In the genomic region with DNA sequence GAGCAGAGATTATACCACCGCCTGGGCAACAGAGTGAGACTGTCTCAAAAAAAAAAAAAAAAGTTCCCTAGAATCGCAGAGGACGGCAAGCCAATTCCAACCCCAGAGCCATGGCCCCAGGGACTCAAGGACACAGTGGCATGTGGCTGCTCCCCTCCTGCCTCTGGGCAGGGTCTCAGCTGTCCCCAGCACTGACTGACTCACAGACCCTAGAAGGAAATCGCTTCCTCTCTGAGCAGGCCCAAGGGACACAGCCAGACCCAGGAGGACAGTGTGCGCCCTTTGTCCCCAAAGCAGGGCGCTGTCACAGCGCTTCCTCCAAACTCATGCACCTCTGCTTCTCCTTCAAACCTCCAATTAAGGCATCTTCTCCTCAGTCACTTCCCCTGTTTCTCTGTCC, we compare ENCODE assay signal across 15 cellular contexts. TPM values are rescaled to one million over a fixed set of nuclear protein-coding genes. Genes with fewer than 3 reads are reported as not detected.
DNase-seq lines count a peak whose midpoint lies in the region; ATAC-seq and TF ChIP-seq lines count a peak whose summit lies in the region.
"Had no signal": no experiment of that assay in that cellular context is flagged by ENCODE, and none has a peak within 500 bp of the region (broad histone marks: within the 10 kb centered on the region; RNA-seq: fewer than 3 reads in every experiment).

No MANE protein-coding gene starts in this region.

- no peak overlapping the region for H3K9ac ChIP-seq in PC-3 (ENCODE audit: low read length)

- H3K27ac ChIP-seq in PC-3 (ENCODE audit: low read length) (no peak overlapping the region), suprapubic skin (peak overlapping the region; percentile 88)

- TF ChIP-seq CTCF in PC-3 (conservative IDR thresholded peaks at IDR 0.05; ENCODE audit: low read depth, low read length): no peak
- TF ChIP-seq CTCF in mesothelial cell of epicardium (IDR thresholded peaks at IDR 0.05; ENCODE audit: unreplicated experiment): no peak
- no peak for TF ChIP-seq CTCF in suprapubic skin (IDR thresholded peaks at IDR 0.05)

- H3K9me3 ChIP-seq in PC-3 (ENCODE audit: low read length) (no peaks in the 10 kb centered on the region), suprapubic skin (no peaks in the 10 kb centered on the region)

- BruUV-seq in PC-3 (replicated peaks; lab: Mats Ljungman, UMichigan): no TSS peak

- WGBS in suprapubic skin: 87% methylated on average over 7 of the region's 7 CpGs

- intact Hi-C loops in PC-3 (cut with micrococcal nuclease): no loop called here

- POLR2A ChIA-PET in PC-3 (lab: Charles Lee; ENCODE audit: unreplicated experiment): no interaction called here

- no peaks in the 10 kb centered on the region for H3K9me2 ChIP-seq in PC-3 (replicated peaks; ENCODE audit: low read length)

- CTCF ChIA-PET in PC-3 (lab: Charles Lee): no interaction called here

- H3K27me3 Mint-ChIP-seq in central memory CD8-positive, alpha-beta T cell: peaks cover 17% of the 10 kb centered on the region
- no peaks in the 10 kb centered on the region for H3K27me3 Mint-ChIP-seq in mesothelial cell of epicardium (ENCODE audit: low read depth)

- no peaks in the 10 kb centered on the region for H3F3A ChIP-seq in PC-3 (ENCODE audit: low read length, unreplicated experiment)

- H3K36me3 ChIP-seq in PC-3 (ENCODE audit: low read depth, low read length): peaks cover 10% of the 10 kb centered on the region; the same call in 1 of the 2 replicates
- H3K36me3 ChIP-seq in suprapubic skin: no peaks in the 10 kb centered on the region

- H3K4me3 Mint-ChIP-seq in central memory CD8-positive, alpha-beta T cell: peak overlapping the region; percentile 5
- H3K4me3 Mint-ChIP-seq in mesothelial cell of epicardium: peak overlapping the region; percentile 76

- no peak overlapping the region for H3K27ac Mint-ChIP-seq in central memory CD8-positive, alpha-beta T cell (ENCODE audit: low read depth)
- no peak overlapping the region for H3K27ac Mint-ChIP-seq in mesothelial cell of epicardium
- H3K27ac Mint-ChIP-seq: activated CD8-positive, alpha-beta T cell treated with anti-CD3 and anti-CD28 coated beads for 36 hours; CD4-positive, alpha-beta memory T cell had no signal

- H3K4me3 ChIP-seq in PC-3 (ENCODE audit: low read length) (peak overlapping the region; percentile 90; the same call in 1 of the 2 replicates), suprapubic skin (no peak overlapping the region)

- no peak for TF ChIP-seq POLR2A in suprapubic skin (IDR thresholded peaks at IDR 0.05)

- H4K20me1 ChIP-seq in PC-3 (ENCODE audit: low read length): no peaks in the 10 kb centered on the region

- no peaks in the 10 kb centered on the region for H3K9me3 Mint-ChIP-seq in central memory CD8-positive, alpha-beta T cell
- H3K9me3 Mint-ChIP-seq in mesothelial cell of epicardium: no peaks in the 10 kb centered on the region
- H3K9me3 Mint-ChIP-seq: activated CD8-positive, alpha-beta T cell treated with anti-CD3 and anti-CD28 coated beads for 36 hours; CD4-positive, alpha-beta memory T cell had no signal

- no peaks in the 10 kb centered on the region for H3K27me3 ChIP-seq in PC-3 (ENCODE audit: low read length)
- H3K27me3 ChIP-seq in suprapubic skin: no peaks in the 10 kb centered on the region

- peaks cover 4% of the 10 kb centered on the region for H3K36me3 Mint-ChIP-seq in central memory CD8-positive, alpha-beta T cell (ENCODE audit: insufficient read depth)
- peaks cover 4% of the 10 kb centered on the region for H3K36me3 Mint-ChIP-seq in mesothelial cell of epicardium
- H3K36me3 Mint-ChIP-seq: CD4-positive, alpha-beta memory T cell had no signal

- no peak overlapping the region for H2AFZ ChIP-seq in PC-3 (ENCODE audit: low read length)

- DNase-seq in PC-3: no peak
- DNase-seq in central memory CD8-positive, alpha-beta T cell (ENCODE audit: low spot score in 2 of 2): no peak
- DNase-seq in mesothelial cell of epicardium (ENCODE audit: low spot score in 2 of 2, unreplicated experiment in 2 of 2): no peak
- no peak for DNase-seq in suprapubic skin (ENCODE audit: low spot score in 2 of 2)
- DNase-seq in NCI-H510A (lab: John Stamatoyannopoulos, UW): no peak
- no peak for DNase-seq in stimulated activated naive CD8-positive, alpha-beta T cell treated with anti-CD3 and anti-CD28 coated beads, Interleukin-15, Interleukin-2, amounts not matched to agents 100 U/mL and 50 U/mL, for 24 hours
- DNase-seq: activated CD8-positive, alpha-beta T cell treated with anti-CD3 and anti-CD28 coated beads for 36 hours; activated effector memory CD4-positive, alpha-beta T cell treated with anti-CD3 and anti-CD28 coated beads, Interleukin-2, amount 50 U/mL, for 16 hours; CD4-positive, alpha-beta memory T cell; GDM1; NCI-H1694; SHP77; stimulated activated naive CD4-positive, alpha-beta T cell treated with Interleukin-2 at 50 U/mL for 16 hours; T1000 had no signal

- H3K4me1 Mint-ChIP-seq in central memory CD8-positive, alpha-beta T cell: peaks cover 6% of the 10 kb centered on the region
- H3K4me1 Mint-ChIP-seq in mesothelial cell of epicardium: peaks cover 26% of the 10 kb centered on the region

- peaks cover 13% of the 10 kb centered on the region for H3K4me1 ChIP-seq in PC-3 (ENCODE audit: insufficient read depth, low read length)
- peaks cover 44% of the 10 kb centered on the region for H3K4me1 ChIP-seq in suprapubic skin

- ATAC-seq in PC-3 (no peak), HG03045 (IDR thresholded peaks at IDR 0.05; ENCODE audit: unreplicated experiment) (no peak)
- no peak for ATAC-seq in central memory CD8-positive, alpha-beta T cell (replicated peaks; ENCODE audit: extremely low read depth, poor library complexity, severe bottlenecking)
- no peak for ATAC-seq in stimulated activated naive CD8-positive, alpha-beta T cell treated with anti-CD3 and anti-CD28 coated beads, Interleukin-15, Interleukin-2, amounts not matched to agents 100 U/mL and 50 U/mL, for 24 hours
- ATAC-seq: activated CD8-positive, alpha-beta T cell treated with anti-CD3 and anti-CD28 coated beads for 36 hours had no signal

- peaks cover 46% of the 10 kb centered on the region for H3K79me2 ChIP-seq in PC-3 (ENCODE audit: low read length)

- TF ChIP-seq EP300 in suprapubic skin (IDR thresholded peaks at IDR 0.05): no peak

- peak overlapping the region; percentile 92 for H3K4me2 ChIP-seq in PC-3 (ENCODE audit: low read length)

RNA-seq across cellular contexts. Expression of a gene that starts 2.3 kb away (rescaled TPM):
- total RNA-seq in PC-3 (2014; rRNA removed) (83.9 and 129 TPM in 2 replicates), mesothelial cell of epicardium (61.1 to 68.2 TPM (median 64.1 TPM) in 3 replicates), suprapubic skin (10 to 100 TPM; 42.5 to 59.3 (median 53.5) TPM)

RNA-seq across cellular contexts. Expression of a gene that starts 7.3 kb away (rescaled TPM):
- total RNA-seq in PC-3 (2014; rRNA removed) (97.5 and 125 TPM in 2 replicates), mesothelial cell of epicardium (101 to 111 TPM (median 105 TPM) in 3 replicates), suprapubic skin (100 to 1,000 TPM; 178 to 248 (median 201) TPM)

RNA-seq across cellular contexts. Expression of a gene that starts 30.8 kb away (rescaled TPM):
- 45.4 and 54.5 TPM in 2 replicates for total RNA-seq in PC-3 (2014; rRNA removed)
- total RNA-seq in mesothelial cell of epicardium: 42.4 to 49.1 TPM (median 46.7 TPM) in 3 replicates
- 100 to 1,000 TPM in 1 of 4 donors, 10 to 100 TPM in 3; 53.4 to 193 (median 71.8) TPM for total RNA-seq in suprapubic skin
